Comparison of ENCODE assay signal across 8 cellular contexts in genomic region chr1:119631433-119632102, GRCh38. TPM values are rescaled to one million over a fixed set of nuclear protein-coding genes. Genes with fewer than 3 reads are reported as not detected.
DNase-seq lines count a peak whose midpoint lies in the region; ATAC-seq and TF ChIP-seq lines count a peak whose summit lies in the region.

No MANE protein-coding gene starts in this region.

- DNase-seq in Daoy (ENCODE audit: low read depth) (peak; percentile 92), anterior cingulate cortex (lab: John Stamatoyannopoulos, UW) (peak in 49 of 58 donors; percentile 13 to 90 (median 40)), left ventricle myocardium superior (peak; percentile 97), retinal pigment epithelial cell (ENCODE audit: low read depth) (no peak), GF-D8 (lab: John Stamatoyannopoulos, UW) (no peak)
- DNase-seq in stimulated activated CD4-positive, alpha-beta T cell treated with anti-CD3 and anti-CD28 coated beads, Interleukin-2, amount 100 ng/mL, for 24 hours = no peak

- no peak for TF ChIP-seq CTCF in retinal pigment epithelial cell (conservative IDR thresholded peaks at IDR 0.05; ENCODE audit: low read depth, low read length)

- intact Hi-C loops in left ventricle myocardium superior (cut with micrococcal nuclease) = no loop called here

- ATAC-seq in HG03571 (IDR thresholded peaks at IDR 0.05; ENCODE audit: unreplicated experiment) (peak; percentile 46), left ventricle myocardium superior (peak; percentile 93), HG02884 (IDR thresholded peaks at IDR 0.05; ENCODE audit: unreplicated experiment) (no peak)

- H3K4me3 ChIP-seq in retinal pigment epithelial cell (ENCODE audit: low read length) = peak overlapping the region; percentile 37

RNA-seq across cellular contexts. Expression of gene ZNF697, which starts 16.5 kb away (rescaled TPM):
- total RNA-seq in Daoy (2014; rRNA removed; shearing (Covaris generic)) = 16.6 and 18.1 TPM in 2 replicates
- total RNA-seq in left ventricle myocardium superior = 11.5 TPM

Comparison
In these comparisons a context has a peak if more than half of its experiments do, and no peak if none do; other contexts are left out.
1. DNase-seq: peak in Daoy (single experiment), anterior cingulate cortex (49 of 58) and left ventricle myocardium superior (single experiment); none in retinal pigment epithelial cell (single experiment), GF-D8 (single experiment) and stimulated activated CD4-positive, alpha-beta T cell treated with anti-CD3 and anti-CD28 coated beads, Interleukin-2, amount 100 ng/mL, for 24 hours (0 of 2).